9 cellular contexts compared by ENCODE assay signal in genomic region chr20:31414381-31414780, GRCh38. TPM values are rescaled to one million over a fixed set of nuclear protein-coding genes. Genes with fewer than 3 reads are reported as not detected.
"Had no signal": no experiment of that assay in that cellular context is flagged by ENCODE, and none has a peak within 500 bp of the region (broad histone marks: within the 10 kb centered on the region; RNA-seq: fewer than 3 reads in every experiment).

No MANE protein-coding gene starts in this region.

- H3K4me3 ChIP-seq: GM23338, HAP-1, K562 had no signal

- ATAC-seq: GM23338 had no signal

- H3K4me1 ChIP-seq: HAP-1 had no signal

- DNase-seq: H7, HFFc6, IMR-90 had no signal

- H3K9me3 ChIP-seq: HAP-1 had no signal

- H3K36me3 ChIP-seq: HAP-1 had no signal

- H2AFZ ChIP-seq: GM23338 had no signal

- H3K27ac ChIP-seq: HL-60 had no signal

- FAIRE-seq: K562 had no signal

- H3K4me2 ChIP-seq: GM23338 had no signal

RNA-seq across cellular contexts. Expression of gene DEFB121, which starts 8.4 kb away (rescaled TPM):
- total RNA-seq: GM23338, H4, H7, HFFc6, HT1080, IMR-90, K562 had no signal
- polyA plus RNA-seq: GM23338, IMR-90, K562 had no signal

RNA-seq across cellular contexts. Expression of gene DEFB119, which starts 24.0 kb away (rescaled TPM):
- total RNA-seq: GM23338, H4, H7, HFFc6, HT1080, IMR-90, K562 had no signal
- polyA plus RNA-seq: GM23338, IMR-90, K562 had no signal

RNA-seq across cellular contexts. Expression of gene DEFB123, which starts 26.1 kb away (rescaled TPM):
- total RNA-seq: GM23338, H4, H7, HFFc6, HT1080, IMR-90, K562 had no signal
- polyA plus RNA-seq: GM23338, IMR-90, K562 had no signal

RNA-seq across cellular contexts. Expression of gene DEFB118, which starts 46.0 kb away (rescaled TPM):
- total RNA-seq: GM23338, H4, H7, HFFc6, HT1080, IMR-90, K562 had no signal
- polyA plus RNA-seq: GM23338, IMR-90, K562 had no signal
